16 cellular contexts compared by ENCODE assay signal in genomic region chr2:57460875-57461274, GRCh38.
DNase-seq lines count a peak whose midpoint lies in the region; TF ChIP-seq lines count a peak whose summit lies in the region.
"Had no signal": no experiment of that assay in that cellular context is flagged by ENCODE, and none has a peak within 500 bp of the region (broad histone marks: within the 10 kb centered on the region; RNA-seq: fewer than 3 reads in every experiment).

No MANE protein-coding gene starts in this region.

- H2AFZ ChIP-seq in neural cell (ENCODE audit: low read depth, low read length) = no peak overlapping the region

- H3K79me2 ChIP-seq in neural cell (replicated peaks; ENCODE audit: insufficient read depth, low read length) = no peaks in the 10 kb centered on the region

- DNase-seq in NCI-H1417 (lab: John Stamatoyannopoulos, UW) = peak in 2 of 3 experiments; percentile 58 to 83
- no peak for DNase-seq in NCI-H1417 treated with DMSO at 0.1 percent for 48 hours (lab: John Stamatoyannopoulos, UW)
- peak; percentile 50 for DNase-seq in NCI-H128 (lab: John Stamatoyannopoulos, UW; ENCODE audit: unreplicated experiment)
- DNase-seq in NCI-H69 (lab: John Stamatoyannopoulos, UW) = peak; percentile 36
- no peak for DNase-seq in activated CD4-positive, alpha-beta T cell treated with anti-CD3 and anti-CD28 coated beads, Interleukin-2, amount 10 ng/mL, durations not matched to agents 7 days and 5 days
- DNase-seq in sigmoid colon = no peak
- no peak for DNase-seq in NOMO-1 treated with dmso at 0.1 percent for 144 hours (lab: John Stamatoyannopoulos, UW; ENCODE audit: unreplicated experiment)
- DNase-seq: C1 segment of cervical spinal cord; Caco-2; DMS79 treated with DMSO at 0.1 percent for 48 hours; GF-D8; NCI-H2081 treated with DMSO at 0.1 percent for 48 hours; NCI-H524; NK-92 treated with Interleukin-12 subunit alpha and Interleukin-12 subunit beta, amount 100 ng/mL, for 24 hours; PC-3 had no signal

- H3K4me1 Mint-ChIP-seq in activated CD4-positive, alpha-beta T cell treated with anti-CD3 and anti-CD28 coated beads, Interleukin-2, amount 10 ng/mL, durations not matched to agents 7 days and 5 days = no peaks in the 10 kb centered on the region

- H3K36me3 Mint-ChIP-seq in activated CD4-positive, alpha-beta T cell treated with anti-CD3 and anti-CD28 coated beads, Interleukin-2, amount 10 ng/mL, durations not matched to agents 7 days and 5 days (ENCODE audit: low read depth) = no peaks in the 10 kb centered on the region

- peak overlapping the region; percentile 3 for H3K4me3 ChIP-seq in neural cell (ENCODE audit: low read length)
- no peak overlapping the region for H3K4me3 ChIP-seq in sigmoid colon

- H3K4me1 ChIP-seq in sigmoid colon = no peaks in the 10 kb centered on the region
- H3K4me1 ChIP-seq: Caco-2 had no signal

- 48 to 75% methylated on average over 2 of the region's 2 CpGs for WGBS in sigmoid colon, 2 donors

- no peak overlapping the region for H3K9ac ChIP-seq in neural cell (ENCODE audit: low read length)

- H3K27me3 ChIP-seq in neural cell (ENCODE audit: insufficient read depth, low read depth, low read length) (no peaks in the 10 kb centered on the region), sigmoid colon (no peaks in the 10 kb centered on the region)

- H3K4me2 ChIP-seq in neural cell (ENCODE audit: low read length) = no peak overlapping the region

- TF ChIP-seq POLR2A in sigmoid colon (IDR thresholded peaks at IDR 0.05) = no peak

- H4K20me1 ChIP-seq in neural cell (ENCODE audit: insufficient read depth) = no peaks in the 10 kb centered on the region

- H3K27ac Mint-ChIP-seq in activated CD4-positive, alpha-beta T cell treated with anti-CD3 and anti-CD28 coated beads, Interleukin-2, amount 10 ng/mL, durations not matched to agents 7 days and 5 days = no peak overlapping the region

- POLR2A ChIA-PET in activated CD4-positive, alpha-beta T cell treated with anti-CD3 and anti-CD28 coated beads, Interleukin-2, amount 10 ng/mL, durations not matched to agents 7 days and 5 days (lab: Charles Lee) = no interaction called here

- H3F3A ChIP-seq in neural cell (ENCODE audit: insufficient read depth, low read length, poor library complexity, severe bottlenecking) = no peaks in the 10 kb centered on the region

- TF ChIP-seq CTCF in neural cell (IDR thresholded peaks at IDR 0.05; ENCODE audit: poor library complexity, severe bottlenecking) (no peak), sigmoid colon (IDR thresholded peaks at IDR 0.05) (no peak)

- H3K9me3 Mint-ChIP-seq in activated CD4-positive, alpha-beta T cell treated with anti-CD3 and anti-CD28 coated beads, Interleukin-2, amount 10 ng/mL, durations not matched to agents 7 days and 5 days = no peaks in the 10 kb centered on the region

- intact Hi-C loops in sigmoid colon (cut with DNase I) = no loop called here

- H3K36me3 ChIP-seq in neural cell (ENCODE audit: insufficient read depth, low read length) = no peaks in the 10 kb centered on the region
- no peaks in the 10 kb centered on the region for H3K36me3 ChIP-seq in sigmoid colon

- TF ChIP-seq RAD21 in neural cell (conservative IDR thresholded peaks at IDR 0.05) = peak; percentile 15

- no peaks in the 10 kb centered on the region for H3K9me2 ChIP-seq in neural cell (ENCODE audit: insufficient read depth, low read length)

- CTCF ChIA-PET in activated CD4-positive, alpha-beta T cell treated with anti-CD3 and anti-CD28 coated beads, Interleukin-2, amount 10 ng/mL, durations not matched to agents 7 days and 5 days (lab: Charles Lee) = no interaction called here

- H3K27me3 Mint-ChIP-seq in activated CD4-positive, alpha-beta T cell treated with anti-CD3 and anti-CD28 coated beads, Interleukin-2, amount 10 ng/mL, durations not matched to agents 7 days and 5 days = no peaks in the 10 kb centered on the region

- H3K27ac ChIP-seq in neural cell (ENCODE audit: low read length) = peak overlapping the region; percentile 38
- no peak overlapping the region for H3K27ac ChIP-seq in sigmoid colon

- no peak overlapping the region for H3K4me3 Mint-ChIP-seq in activated CD4-positive, alpha-beta T cell treated with anti-CD3 and anti-CD28 coated beads, Interleukin-2, amount 10 ng/mL, durations not matched to agents 7 days and 5 days

- TF ChIP-seq EP300 in neural cell (conservative IDR thresholded peaks at IDR 0.05; ENCODE audit: poor library complexity, severe bottlenecking) (peak; percentile 92), sigmoid colon (IDR thresholded peaks at IDR 0.05) (no peak)

- H3K9me3 ChIP-seq in neural cell (ENCODE audit: low read length) = no peaks in the 10 kb centered on the region
- H3K9me3 ChIP-seq in sigmoid colon = no peaks in the 10 kb centered on the region
- H3K9me3 ChIP-seq: Caco-2 had no signal

TF ChIP-seq in neural cell, 6 proteins besides CTCF, POLR2A, EP300 and RAD21:
- peak; percentile 33 for TF ChIP-seq SMC3 (conservative IDR thresholded peaks at IDR 0.05; ENCODE audit: poor library complexity)
- peak; percentile 86 for TF ChIP-seq POLR2AphosphoS5 (IDR thresholded peaks at IDR 0.05)
- TF ChIP-seq MXI1 (conservative IDR thresholded peaks at IDR 0.05; ENCODE audit: poor library complexity, severe bottlenecking) = no peak
- TF ChIP-seq EZH2 (IDR thresholded peaks at IDR 0.05; ENCODE audit: borderline replicate concordance, insufficient read depth, low read length, poor library complexity, severe bottlenecking) = no peak
- TF ChIP-seq REST (IDR thresholded peaks at IDR 0.05; ENCODE audit: borderline replicate concordance) = peak; percentile 35
- TF ChIP-seq TAF1 (IDR thresholded peaks at IDR 0.05; ENCODE audit: low read depth) = no peak

Comparison
In these comparisons a context has a peak if more than half of its experiments do, and no peak if none do; other contexts are left out.
1. DNase-seq: peak in NCI-H1417 (2 of 3), NCI-H128 (single experiment) and NCI-H69 (single experiment); none in NCI-H1417 treated with DMSO at 0.1 percent for 48 hours (single experiment), activated CD4-positive, alpha-beta T cell treated with anti-CD3 and anti-CD28 coated beads, Interleukin-2, amount 10 ng/mL, durations not matched to agents 7 days and 5 days (single experiment), sigmoid colon (single experiment) and NOMO-1 treated with dmso at 0.1 percent for 144 hours (single experiment).